28 cellular contexts compared by ENCODE assay signal in the genomic region with DNA sequence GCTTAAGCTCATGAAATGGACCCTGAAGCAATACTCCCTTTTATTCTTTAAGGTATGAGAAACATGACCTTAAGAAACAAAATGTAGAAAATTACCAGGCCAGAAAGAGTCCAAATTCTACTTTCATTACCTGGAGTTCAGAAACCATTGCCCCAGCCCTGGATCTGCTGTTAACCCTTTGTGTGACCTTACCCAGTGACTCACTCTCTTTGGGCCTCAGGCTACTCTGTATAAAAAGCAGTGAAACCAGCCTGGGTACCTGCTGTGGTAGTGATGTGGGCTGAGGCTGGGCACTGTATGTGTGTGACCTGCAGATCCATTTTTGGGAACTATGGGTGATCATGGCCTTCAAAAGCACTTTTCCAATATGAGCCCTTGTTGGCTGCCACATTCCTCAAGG. TPM values are rescaled to one million over a fixed set of nuclear protein-coding genes. Genes with fewer than 3 reads are reported as not detected.
DNase-seq lines count a peak whose midpoint lies in the region; ATAC-seq, FAIRE-seq and TF ChIP-seq lines count a peak whose summit lies in the region.
"Had no signal": no experiment of that assay in that cellular context is flagged by ENCODE, and none has a peak within 500 bp of the region (broad histone marks: within the 10 kb centered on the region; RNA-seq: fewer than 3 reads in every experiment).

No MANE protein-coding gene starts in this region.

- CTCF ChIA-PET in HepG2 (lab: Yijun Ruan, JAX; ENCODE audit: low intra/inter-chr PET ratio, low total read pairs): no interaction called here
- CTCF ChIA-PET in PC-3 (lab: Charles Lee): interaction anchor here (0.5 to 0.9 kb wide), 2 partner anchors 37 to 248 kb away, joined by 3 read pairs; no protein-coding TSS in a partner anchor

- TF ChIP-seq EP300 in HepG2 (IDR thresholded peaks at IDR 0.05; ENCODE audit: low read depth in 2 of 2, low read length in 2 of 2) (no peak), HepG2 (CRISPR knock-in tag; IDR thresholded peaks at IDR 0.05; ENCODE audit: borderline replicate concordance) (no peak)

- in situ Hi-C loops in HepG2 (cut with HindIII; ENCODE audit: extremely low pct_ligation_motif_present, low pct_unique_long_range_greater_than_20kb): no loop called here

- DNase-seq in HepG2 (ENCODE audit: low spot score) (no peak), right lobe of liver (no peak), PC-3 (peak; percentile 96), coronary artery (ENCODE audit: low spot score) (no peak), tibial artery (no peak), MM.1S (no peak), left ventricle myocardium superior (no peak), cerebellum (ENCODE audit: low spot score) (no peak)
- DNase-seq: activated CD4-positive, alpha-beta T cell treated with anti-CD3 and anti-CD28 coated beads for 48 hours; body of pancreas; effector CD4-positive, alpha-beta T cell; esophagus squamous epithelium; gastrocnemius medialis; H9; immature natural killer cell; left lung; NCI-H2081 treated with DMSO at 0.1 percent for 48 hours; NCI-H510A; NK-92 treated with Interleukin-12 subunit alpha and Interleukin-12 subunit beta, amount 100 ng/mL, for 24 hours; stimulated activated CD4-positive, alpha-beta T cell treated with anti-CD3 and anti-CD28 coated beads, Interleukin-4, amount 100 ng/mL, for 24 hours; stimulated activated naive B cell treated with anti-CD40 and anti-IgM and Interleukin-4, amounts not matched to agents 10 μg/mL and 1 μg/mL and 100 μg/mL, for 72 hours had no signal

- H3K9ac ChIP-seq in HepG2 (ENCODE audit: insufficient read depth, low read depth, low read length) (no peak overlapping the region), PC-3 (ENCODE audit: low read length) (no peak overlapping the region), MM.1S (ENCODE audit: low read length) (no peak overlapping the region)
- H3K9ac ChIP-seq: BLaER1 treated with 17β-estradiol and CSF1 and Interleukin-3, amounts not matched to agents 10 nM and 100 nM had no signal

- FAIRE-seq in HepG2 (lab: Jason Lieb, UNC): no peak
- FAIRE-seq: GM12892 had no signal

- no peak overlapping the region for H3K4me3 ChIP-seq in HepG2 (replicated peaks in 1 of 3; ENCODE audit: insufficient read depth in 1 of 3, low read depth in 2 of 3, low read length in 3 of 3)
- no peak overlapping the region for H3K4me3 ChIP-seq in right lobe of liver
- H3K4me3 ChIP-seq in PC-3 (ENCODE audit: low read length): no peak overlapping the region
- H3K4me3 ChIP-seq in coronary artery: no peak overlapping the region
- H3K4me3 ChIP-seq in tibial artery: no peak overlapping the region
- H3K4me3 ChIP-seq in MM.1S (ENCODE audit: low read length): no peak overlapping the region
- H3K4me3 ChIP-seq: BLaER1 treated with 17β-estradiol and CSF1 and Interleukin-3, amounts not matched to agents 10 nM and 100 nM; body of pancreas; esophagus squamous epithelium; gastrocnemius medialis; hepatocyte; left lung; right atrium auricular region had no signal

- TF ChIP-seq RAD21 in HepG2 (CRISPR knock-in tag; IDR thresholded peaks at IDR 0.05): no peak

- H3K9me2 ChIP-seq in PC-3 (replicated peaks; ENCODE audit: low read length): no peaks in the 10 kb centered on the region
- H3K9me2 ChIP-seq in MM.1S (replicated peaks; ENCODE audit: insufficient read depth, low read length): no peaks in the 10 kb centered on the region

- H3K4me1 ChIP-seq in HepG2 (ENCODE audit: insufficient read depth, low read length) (0 out of 2 replicates have a peak, but pooled peaks cover 6% of the 10 kb centered on the region), right lobe of liver (no peaks in the 10 kb centered on the region), PC-3 (ENCODE audit: insufficient read depth, low read length) (peaks cover 18% of the 10 kb centered on the region), tibial artery (peaks cover 0 to 30% (median 14%) of the 10 kb centered on the region in 4 donors), MM.1S (ENCODE audit: low read length) (no peaks in the 10 kb centered on the region)
- H3K4me1 ChIP-seq: body of pancreas, left lung, right atrium auricular region had no signal

- H3K79me2 ChIP-seq in HepG2 (ENCODE audit: insufficient read depth, low read length): no peaks in the 10 kb centered on the region
- no peaks in the 10 kb centered on the region for H3K79me2 ChIP-seq in PC-3 (ENCODE audit: low read length)
- H3K79me2 ChIP-seq in MM.1S (ENCODE audit: low read length): no peaks in the 10 kb centered on the region
- H3K79me2 ChIP-seq: hepatocyte had no signal

- intact Hi-C loops in HepG2 (cut with micrococcal nuclease; ENCODE audit: unreplicated experiment) (no loop called here), right lobe of liver (cut with DNase I) (no loop called here), PC-3 (cut with micrococcal nuclease) (no loop called here), tibial artery (cut with DNase I; ENCODE audit: low total_unique reads) (loop anchor here (10.0 kb wide), 1 partner anchor 315 kb away; no protein-coding TSS in a partner anchor), left ventricle myocardium superior (cut with micrococcal nuclease) (no loop called here)

- H3K4me2 ChIP-seq in HepG2 (ENCODE audit: low read depth, low read length) (no peak overlapping the region), PC-3 (ENCODE audit: low read length) (peak overlapping the region; percentile 27), MM.1S (ENCODE audit: low read depth, low read length) (no peak overlapping the region)
- H3K4me2 ChIP-seq: BLaER1 treated with 17β-estradiol and CSF1 and Interleukin-3, amounts not matched to agents 10 nM and 100 nM; hepatocyte had no signal

- H3K36me3 ChIP-seq in HepG2 (replicated peaks in 1 of 2; ENCODE audit: control insufficient read depth in 1 of 2, insufficient read depth in 2 of 2, low read length in 2 of 2): peaks cover 8 to 24% of the 10 kb centered on the region in 2 experiments
- H3K36me3 ChIP-seq in right lobe of liver: peaks cover 0 to 16% (median 1%) of the 10 kb centered on the region in 4 donors
- no peaks in the 10 kb centered on the region for H3K36me3 ChIP-seq in PC-3 (ENCODE audit: low read depth, low read length)
- H3K36me3 ChIP-seq in tibial artery: peaks cover 14 to 34% (median 22%) of the 10 kb centered on the region in 3 donors
- H3K36me3 ChIP-seq in MM.1S (replicated peaks; ENCODE audit: insufficient read depth, low read length): no peaks in the 10 kb centered on the region; the same call in 1 of the 2 replicates

- no peaks in the 10 kb centered on the region for H3F3A ChIP-seq in PC-3 (ENCODE audit: low read length, unreplicated experiment)
- H3F3A ChIP-seq in MM.1S (ENCODE audit: insufficient read depth, low read length): no peaks in the 10 kb centered on the region

- H3K27me3 ChIP-seq in HepG2 (ENCODE audit: control insufficient read depth in 1 of 2, insufficient read depth in 2 of 2, low read length in 2 of 2) (no peaks in the 10 kb centered on the region), right lobe of liver (no peaks in the 10 kb centered on the region), PC-3 (ENCODE audit: low read length) (no peaks in the 10 kb centered on the region), tibial artery (no peaks in the 10 kb centered on the region), MM.1S (replicated peaks; ENCODE audit: insufficient read depth, low read length) (no peaks in the 10 kb centered on the region)
- H3K27me3 ChIP-seq: BLaER1 treated with 17β-estradiol and CSF1 and Interleukin-3, amounts not matched to agents 10 nM and 100 nM; body of pancreas; esophagus squamous epithelium; gastrocnemius medialis; hepatocyte; left lung; right atrium auricular region had no signal

- BruUV-seq in HepG2 (replicated peaks; lab: Mats Ljungman, UMichigan) (no TSS peak), PC-3 (replicated peaks; lab: Mats Ljungman, UMichigan) (no TSS peak)

- no peak for TF ChIP-seq CTCF in HepG2 (CRISPR knock-in tag; IDR thresholded peaks at IDR 0.05)
- TF ChIP-seq CTCF in right lobe of liver (IDR thresholded peaks at IDR 0.05): no peak
- no peak for TF ChIP-seq CTCF in PC-3 (conservative IDR thresholded peaks at IDR 0.05; ENCODE audit: low read depth, low read length)
- TF ChIP-seq CTCF in coronary artery (IDR thresholded peaks at IDR 0.05): no peak
- TF ChIP-seq CTCF in tibial artery (IDR thresholded peaks at IDR 0.05): no peak
- TF ChIP-seq CTCF in MM.1S (IDR thresholded peaks at IDR 0.05; ENCODE audit: low read length): no peak

- TF ChIP-seq POLR2A in HepG2 (IDR thresholded peaks at IDR 0.05; ENCODE audit: insufficient read depth in 1 of 2, low read depth in 2 of 2, low read length in 2 of 2) (no peak), right lobe of liver (IDR thresholded peaks at IDR 0.05) (no peak)

- no peak for ATAC-seq in HepG2
- ATAC-seq in right lobe of liver: no peak
- peak; percentile 97 for ATAC-seq in PC-3
- ATAC-seq in left ventricle myocardium superior: no peak
- ATAC-seq: body of pancreas; gastrocnemius medialis; left lung; natural killer cell treated with Interleukin-12 subunit alpha and Interleukin-12 subunit beta and Interleukin-15 and Interleukin-18, amount 100 ng/mL, for 72 hours; Panc1; stimulated activated naive B cell treated with anti-CD40 and anti-IgM and Interleukin-4, amounts not matched to agents 10 μg/mL and 1 μg/mL and 100 μg/mL, for 72 hours had no signal

- H3K27ac ChIP-seq in HepG2 (ENCODE audit: extremely low read length, insufficient read depth, low read length): no peak overlapping the region
- H3K27ac ChIP-seq in right lobe of liver: no peak overlapping the region
- H3K27ac ChIP-seq in PC-3 (ENCODE audit: low read length): peak overlapping the region; percentile 6; the same call in 1 of the 2 replicates
- peak overlapping the region; percentile 78 to 88 for H3K27ac ChIP-seq in coronary artery
- peak overlapping the region; percentile 70 to 82 for H3K27ac ChIP-seq in tibial artery
- H3K27ac ChIP-seq in MM.1S (ENCODE audit: low read length): no peak overlapping the region
- H3K27ac ChIP-seq: BLaER1 treated with 17β-estradiol and CSF1 and Interleukin-3, amounts not matched to agents 10 nM and 100 nM; body of pancreas; gastrocnemius medialis; hepatocyte; left lung; right atrium auricular region; VCaP had no signal

- POLR2A ChIA-PET in HepG2 (lab: Yijun Ruan, JAX) (no interaction called here), PC-3 (lab: Charles Lee; ENCODE audit: unreplicated experiment) (interaction anchor here (0.7 kb wide), 1 partner anchor 541 kb away, joined by 7 read pairs; no protein-coding TSS in a partner anchor)

- H2AFZ ChIP-seq in HepG2 (ENCODE audit: low read length): no peak overlapping the region
- no peak overlapping the region for H2AFZ ChIP-seq in PC-3 (ENCODE audit: low read length)
- H2AFZ ChIP-seq in MM.1S (ENCODE audit: low read length): no peak overlapping the region
- H2AFZ ChIP-seq: hepatocyte had no signal

- no peaks in the 10 kb centered on the region for H3K9me3 ChIP-seq in HepG2 (ENCODE audit: low read length)
- H3K9me3 ChIP-seq in right lobe of liver: no peaks in the 10 kb centered on the region
- no peaks in the 10 kb centered on the region for H3K9me3 ChIP-seq in PC-3 (ENCODE audit: low read length)
- H3K9me3 ChIP-seq in tibial artery: no peaks in the 10 kb centered on the region
- H3K9me3 ChIP-seq in MM.1S (replicated peaks; ENCODE audit: insufficient read depth, low read length): no peaks in the 10 kb centered on the region
- H3K9me3 ChIP-seq: BLaER1 treated with 17β-estradiol and CSF1 and Interleukin-3, amounts not matched to agents 10 nM and 100 nM; body of pancreas; esophagus squamous epithelium; gastrocnemius medialis; left lung; right atrium auricular region had no signal

- H4K20me1 ChIP-seq in HepG2 (ENCODE audit: insufficient read depth, low read length): no peaks in the 10 kb centered on the region
- H4K20me1 ChIP-seq in PC-3 (ENCODE audit: low read length): no peaks in the 10 kb centered on the region
- H4K20me1 ChIP-seq in MM.1S (ENCODE audit: insufficient read depth, low read length): no peaks in the 10 kb centered on the region

RNA-seq across cellular contexts. Expression of a gene that starts 47.2 kb away (rescaled TPM):
- total RNA-seq in HepG2 (2016; rRNA removed; fragmentation: Illumina TruSeq; extraction: Trizol): 2.6 and 7.4 TPM in 2 replicates
- 1.6 TPM in 2 replicates for total RNA-seq in HepG2 (2016; cell fraction: cytosol; rRNA removed; fragmentation: Illumina TruSeq; extraction: Trizol; ENCODE audit: low read depth)
- total RNA-seq in HepG2 (2016; cell fraction: insoluble cytoplasmic fraction; rRNA removed; fragmentation: Illumina TruSeq; extraction: Trizol): 2.1 and 7.4 TPM in 2 replicates
- 2.2 and 2.6 TPM in 2 replicates for total RNA-seq in HepG2 (2016; cell fraction: membrane; rRNA removed; fragmentation: Illumina TruSeq; extraction: Trizol)
- total RNA-seq in HepG2 (2016; cell fraction: nucleus; rRNA removed; fragmentation: Illumina TruSeq; extraction: Trizol): 13.8 and 19.0 TPM in 2 replicates
- 4.1 and 4.7 TPM in 2 replicates for polyA plus RNA-seq in HepG2 (2011; rRNA removed)
- 1.4 and 1.8 TPM in 2 replicates for polyA plus RNA-seq in HepG2 (2011; cell fraction: cytosol; rRNA removed)
- 17.3 and 20.8 TPM in 2 replicates for polyA plus RNA-seq in HepG2 (2011; cell fraction: nucleus; rRNA removed)
- 5.9 and 6.1 TPM in 2 replicates for polyA plus RNA-seq in HepG2 (2012)
- 0.68 and 0.75 TPM in 2 replicates for polyA plus RNA-seq in HepG2 (2016; cell fraction: cytosol; fragmentation: Illumina TruSeq; extraction: Trizol; ENCODE audit: low read depth)
- polyA plus RNA-seq in HepG2 (2016; cell fraction: insoluble cytoplasmic fraction; fragmentation: Illumina TruSeq; extraction: Trizol; ENCODE audit: low read depth): 1.7 and 2.2 TPM in 2 replicates
- polyA plus RNA-seq in HepG2 (2016; cell fraction: membrane; fragmentation: Illumina TruSeq; extraction: Trizol; ENCODE audit: low read depth): 1.2 and 1.5 TPM in 2 replicates
- polyA plus RNA-seq in HepG2 (2016; cell fraction: nucleus; fragmentation: Illumina TruSeq; extraction: Trizol; ENCODE audit: insufficient read depth, low read depth): 21.2 and 22.1 TPM in 2 replicates
- 25.8 and 28.2 TPM in 2 replicates for polyA minus RNA-seq in HepG2 (2011; rRNA and poly(A)+ RNA removed; ENCODE audit: low replicate concordance)
- polyA minus RNA-seq in HepG2 (2011; cell fraction: cytosol; rRNA and poly(A)+ RNA removed): 0.88 and 2.2 TPM in 2 replicates
- polyA minus RNA-seq in HepG2 (2011; cell fraction: nucleus; rRNA and poly(A)+ RNA removed): 26.4 and 27.8 TPM in 2 replicates
- total RNA-seq in right lobe of liver: 10 to 100 TPM in 3 of 6 experiments, 1 to 10 TPM in 3; 6.8 to 10.6 (median 9.6) TPM
- total RNA-seq in PC-3 (2014; rRNA removed): 11.7 and 13.1 TPM in 2 replicates
- total RNA-seq in left ventricle myocardium superior: 4.4 TPM
- total RNA-seq in cerebellum: 8.7 TPM

RNA-seq across cellular contexts. Expression of a gene that starts 55.5 kb away (rescaled TPM):
- 3.2 and 4.3 TPM in 2 replicates for total RNA-seq in HepG2 (2016; rRNA removed; fragmentation: Illumina TruSeq; extraction: Trizol)
- 1.9 TPM in 2 replicates for total RNA-seq in HepG2 (2016; cell fraction: cytosol; rRNA removed; fragmentation: Illumina TruSeq; extraction: Trizol; ENCODE audit: low read depth)
- total RNA-seq in HepG2 (2016; cell fraction: insoluble cytoplasmic fraction; rRNA removed; fragmentation: Illumina TruSeq; extraction: Trizol): 3.3 and 3.4 TPM in 2 replicates
- total RNA-seq in HepG2 (2016; cell fraction: membrane; rRNA removed; fragmentation: Illumina TruSeq; extraction: Trizol): 5.6 and 6.9 TPM in 2 replicates
- total RNA-seq in HepG2 (2016; cell fraction: nucleus; rRNA removed; fragmentation: Illumina TruSeq; extraction: Trizol): 3.5 and 4.4 TPM in 2 replicates
- 8.7 and 9.5 TPM in 2 replicates for polyA plus RNA-seq in HepG2 (2011; rRNA removed)
- 6.2 and 6.7 TPM in 2 replicates for polyA plus RNA-seq in HepG2 (2011; cell fraction: cytosol; rRNA removed)
- polyA plus RNA-seq in HepG2 (2011; cell fraction: nucleus; rRNA removed): 9.5 and 9.7 TPM in 2 replicates
- polyA plus RNA-seq in HepG2 (2012): 7.5 and 8.6 TPM in 2 replicates
- polyA plus RNA-seq in HepG2 (2016; cell fraction: cytosol; fragmentation: Illumina TruSeq; extraction: Trizol; ENCODE audit: low read depth): 2.9 and 3.5 TPM in 2 replicates
- 8.7 and 11.5 TPM in 2 replicates for polyA plus RNA-seq in HepG2 (2016; cell fraction: insoluble cytoplasmic fraction; fragmentation: Illumina TruSeq; extraction: Trizol; ENCODE audit: low read depth)
- polyA plus RNA-seq in HepG2 (2016; cell fraction: membrane; fragmentation: Illumina TruSeq; extraction: Trizol; ENCODE audit: low read depth): 9.3 and 9.7 TPM in 2 replicates
- 11.3 and 13.5 TPM in 2 replicates for polyA plus RNA-seq in HepG2 (2016; cell fraction: nucleus; fragmentation: Illumina TruSeq; extraction: Trizol; ENCODE audit: insufficient read depth, low read depth)
- 11.4 and 11.8 TPM in 2 replicates for polyA minus RNA-seq in HepG2 (2011; rRNA and poly(A)+ RNA removed; ENCODE audit: low replicate concordance)
- polyA minus RNA-seq in HepG2 (2011; cell fraction: cytosol; rRNA and poly(A)+ RNA removed): 6.0 and 6.9 TPM in 2 replicates
- 5.5 and 6.7 TPM in 2 replicates for polyA minus RNA-seq in HepG2 (2011; cell fraction: nucleus; rRNA and poly(A)+ RNA removed)
- total RNA-seq in right lobe of liver: 1 to 10 TPM; 1.9 to 3.6 (median 2.9) TPM
- 7.4 and 8.1 TPM in 2 replicates for total RNA-seq in PC-3 (2014; rRNA removed)
- total RNA-seq in left ventricle myocardium superior: 8.5 TPM
- 2.6 TPM for total RNA-seq in cerebellum

Comparison
In these comparisons a context has a peak if more than half of its experiments do, and no peak if none do; other contexts are left out.
1. H3K27ac ChIP-seq: peak in PC-3 (single experiment), coronary artery (2 of 2) and tibial artery (2 of 2); none in HepG2 (single experiment), right lobe of liver (0 of 3) and MM.1S (single experiment).